ENCODE assay signal across 1 cellular context in genomic region chr14:105400016-105400415, GRCh38.
TF ChIP-seq lines count a peak whose summit lies in the region.

No MANE protein-coding gene starts in this region.

TF ChIP-seq in HepG2, 621 proteins besides CTCF, POLR2A, EP300 and RAD21:
- TF ChIP-seq AGO2 (optimal IDR thresholded peaks at IDR 0.05; ENCODE audit: low read depth, low read length) (peak; percentile 43), MTF1 (CRISPR knock-in tag; IDR thresholded peaks at IDR 0.05) (no peak), ZFY (CRISPR knock-in tag; IDR thresholded peaks at IDR 0.05) (no peak), ZFP91 (CRISPR knock-in tag; IDR thresholded peaks at IDR 0.05; ENCODE audit: borderline replicate concordance) (0 out of 2 replicates have a peak, but pooled peaks have one; percentile 1), FOXO4 (CRISPR knock-in tag; conservative IDR thresholded peaks at IDR 0.05) (0 out of 2 replicates have a peak, but pooled peaks have one; percentile 42)
